8 cellular contexts compared by ENCODE assay signal in the genomic region with DNA sequence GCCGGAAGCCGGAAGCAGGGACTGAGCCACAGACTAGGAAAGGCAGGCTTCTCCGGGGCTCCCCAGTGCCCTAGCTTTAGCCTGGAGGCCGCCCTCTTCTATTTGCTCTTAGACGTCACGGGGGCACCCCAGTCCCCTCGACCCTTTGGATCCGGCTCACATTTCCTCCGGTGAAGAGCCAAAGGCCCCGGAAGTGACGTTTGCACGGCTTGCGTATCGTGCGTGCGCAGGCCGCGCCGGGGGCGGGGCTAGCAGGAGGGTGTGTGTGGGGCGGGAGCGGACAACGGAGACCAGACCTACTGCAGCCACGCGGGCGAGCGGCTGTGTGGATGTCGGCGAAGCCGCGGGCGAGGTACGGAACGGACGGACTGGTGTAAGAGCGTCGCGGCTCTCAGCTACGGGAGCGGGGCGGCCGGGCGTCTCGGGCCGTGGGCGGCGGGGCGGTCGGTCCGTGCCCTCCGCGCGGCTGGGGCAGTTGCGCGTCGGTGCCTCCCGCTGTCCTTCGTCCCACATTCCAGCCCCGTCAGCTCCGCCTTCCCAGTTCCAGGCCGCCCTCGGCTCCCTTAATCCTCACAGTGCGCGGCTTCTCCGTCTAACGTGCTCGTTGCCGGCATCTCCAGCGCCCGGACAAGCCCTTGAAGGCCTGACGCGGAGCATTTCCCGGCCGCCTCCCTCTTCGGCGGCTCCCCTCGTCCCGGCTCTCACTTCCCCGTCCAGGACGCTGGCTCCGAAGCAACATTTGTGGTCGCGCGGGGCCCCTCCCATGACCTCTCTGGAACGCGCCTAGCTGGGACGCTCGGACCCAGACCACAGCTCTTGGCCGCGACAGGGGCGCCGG. TPM values are rescaled to one million over a fixed set of nuclear protein-coding genes. Genes with fewer than 3 reads are reported as not detected.
DNase-seq lines count a peak whose midpoint lies in the region; ATAC-seq and TF ChIP-seq lines count a peak whose summit lies in the region.

No MANE protein-coding gene starts in this region.

- DNase-seq in GM10266 (ENCODE audit: extremely low spot score) (peak; percentile 98), NCI-H1092 treated with DMSO at 0.1 percent for 48 hours (lab: John Stamatoyannopoulos, UW) (peak; percentile 99), head of caudate nucleus (peak; percentile 97 to 100 (median 99)), osteocyte (ENCODE audit: extremely low spot score, unreplicated experiment) (peak; percentile 99)
- peak; percentile 98 for DNase-seq in activated naive CD8-positive, alpha-beta T cell treated with anti-CD3 and anti-CD28 coated beads for 36 hours

- H3K27ac ChIP-seq in thymus (ENCODE audit: low read depth): peak overlapping the region; percentile 99

- no peaks in the 10 kb centered on the region for H3K27me3 Mint-ChIP-seq in activated naive CD8-positive, alpha-beta T cell treated with anti-CD3 and anti-CD28 coated beads for 36 hours
- no peaks in the 10 kb centered on the region for H3K27me3 Mint-ChIP-seq in osteocyte (ENCODE audit: unreplicated experiment)

- intact Hi-C loops in head of caudate nucleus (cut with DNase I): loop anchor here (2.0 to 10.0 kb wide), 2 partner anchors 26 to 190 kb away; partner anchors contain the start of gene KCTD7

- TF ChIP-seq CTCF in GM10266 (IDR thresholded peaks at IDR 0.05; ENCODE audit: control insufficient read depth, insufficient read depth, low read depth, missing control alignments) (no peak), osteocyte (IDR thresholded peaks at IDR 0.05) (peak; percentile 4)

- peaks cover 15% of the 10 kb centered on the region for H3K4me1 Mint-ChIP-seq in activated naive CD8-positive, alpha-beta T cell treated with anti-CD3 and anti-CD28 coated beads for 36 hours
- peaks cover 20% of the 10 kb centered on the region for H3K4me1 Mint-ChIP-seq in osteocyte (ENCODE audit: unreplicated experiment)

- peak overlapping the region; percentile 94 for H3K4me3 Mint-ChIP-seq in activated naive CD8-positive, alpha-beta T cell treated with anti-CD3 and anti-CD28 coated beads for 36 hours
- H3K4me3 Mint-ChIP-seq in osteocyte (ENCODE audit: unreplicated experiment): peak overlapping the region; percentile 94

- no peaks in the 10 kb centered on the region for H3K9me3 ChIP-seq in thymus (ENCODE audit: control insufficient read depth)

- under 1% methylated on average over 92 of the region's 92 CpGs for WGBS in thymus

- H3K36me3 Mint-ChIP-seq in activated naive CD8-positive, alpha-beta T cell treated with anti-CD3 and anti-CD28 coated beads for 36 hours: peaks cover 9% of the 10 kb centered on the region
- peaks cover 3% of the 10 kb centered on the region for H3K36me3 Mint-ChIP-seq in osteocyte (ENCODE audit: unreplicated experiment)

- no peaks in the 10 kb centered on the region for H3K36me3 ChIP-seq in thymus (ENCODE audit: control insufficient read depth, insufficient read depth)

- H3K4me1 ChIP-seq in thymus (ENCODE audit: control insufficient read depth, insufficient read depth, low read length): peaks cover 4% of the 10 kb centered on the region

- H3K9me3 Mint-ChIP-seq in activated naive CD8-positive, alpha-beta T cell treated with anti-CD3 and anti-CD28 coated beads for 36 hours: no peaks in the 10 kb centered on the region
- H3K9me3 Mint-ChIP-seq in osteocyte (ENCODE audit: unreplicated experiment): no peaks in the 10 kb centered on the region

- ATAC-seq in HG02623 (IDR thresholded peaks at IDR 0.05; ENCODE audit: unreplicated experiment) (peak; percentile 92), SK-N-SH treated with all-trans-retinoic acid at 6 μM for 48 hours (peak; percentile 91)

- peak overlapping the region; percentile 82 for H3K4me3 ChIP-seq in thymus (ENCODE audit: low read length)

- peak overlapping the region; percentile 96 for H3K27ac Mint-ChIP-seq in activated naive CD8-positive, alpha-beta T cell treated with anti-CD3 and anti-CD28 coated beads for 36 hours
- peak overlapping the region; percentile 98 for H3K27ac Mint-ChIP-seq in osteocyte (ENCODE audit: unreplicated experiment)

- H3K27me3 ChIP-seq in thymus (ENCODE audit: control insufficient read depth, insufficient read depth): no peaks in the 10 kb centered on the region

TF ChIP-seq in SK-N-SH treated with all-trans-retinoic acid at 6 μM for 48 hours, 23 proteins besides CTCF, POLR2A, EP300 and RAD21:
- TF ChIP-seq PATZ1 (CRISPR knock-in tag; IDR thresholded peaks at IDR 0.05; ENCODE audit: borderline replicate concordance) (peak; percentile 13; the same call in 1 of the 2 replicates), ZFP3 (CRISPR knock-in tag; IDR thresholded peaks at IDR 0.05) (peak; percentile 57; the same call in 1 of the 2 replicates), CSDC2 (CRISPR knock-in tag; IDR thresholded peaks at IDR 0.05) (peak; percentile 54; the same call in 1 of the 2 replicates), ZC3H10 (CRISPR knock-in tag; IDR thresholded peaks at IDR 0.05) (no peak), ZNF70 (CRISPR knock-in tag; IDR thresholded peaks at IDR 0.05) (no peak)
- TF ChIP-seq, protein P1, sequence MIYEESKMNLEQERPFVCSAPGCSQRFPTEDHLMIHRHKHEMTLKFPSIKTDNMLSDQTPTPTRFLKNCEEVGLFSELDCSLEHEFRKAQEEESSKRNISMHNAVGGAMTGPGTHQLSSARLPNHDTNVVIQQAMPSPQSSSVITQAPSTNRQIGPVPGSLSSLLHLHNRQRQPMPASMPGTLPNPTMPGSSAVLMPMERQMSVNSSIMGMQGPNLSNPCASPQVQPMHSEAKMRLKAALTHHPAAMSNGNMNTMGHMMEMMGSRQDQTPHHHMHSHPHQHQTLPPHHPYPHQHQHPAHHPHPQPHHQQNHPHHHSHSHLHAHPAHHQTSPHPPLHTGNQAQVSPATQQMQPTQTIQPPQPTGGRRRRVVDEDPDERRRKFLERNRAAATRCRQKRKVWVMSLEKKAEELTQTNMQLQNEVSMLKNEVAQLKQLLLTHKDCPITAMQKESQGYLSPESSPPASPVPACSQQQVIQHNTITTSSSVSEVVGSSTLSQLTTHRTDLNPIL (CRISPR knock-in tag; IDR thresholded peaks at IDR 0.05; ENCODE audit: low read depth): no peak
TF ChIP-seq in SK-N-SH treated with all-trans-retinoic acid at 6 μM for 48 hours: peak in this region for 3.

RNA-seq across cellular contexts. Expression of gene KCTD7, which starts 25.8 kb away (rescaled TPM):
- total RNA-seq in activated naive CD8-positive, alpha-beta T cell treated with anti-CD3 and anti-CD28 coated beads for 36 hours: 1 to 10 TPM; 3.5 to 4.3 TPM
- 16.5 and 17.2 TPM in 2 replicates for total RNA-seq in osteocyte
- polyA plus RNA-seq in thymus: 7.0 TPM

Comparison
In these comparisons a context has a peak if more than half of its experiments do, and no peak if none do; other contexts are left out.
1. Peak in every context shown above with its lines: DNase-seq, ATAC-seq, H3K4me3 ChIP-seq and H3K27ac ChIP-seq.